In the genomic region with DNA sequence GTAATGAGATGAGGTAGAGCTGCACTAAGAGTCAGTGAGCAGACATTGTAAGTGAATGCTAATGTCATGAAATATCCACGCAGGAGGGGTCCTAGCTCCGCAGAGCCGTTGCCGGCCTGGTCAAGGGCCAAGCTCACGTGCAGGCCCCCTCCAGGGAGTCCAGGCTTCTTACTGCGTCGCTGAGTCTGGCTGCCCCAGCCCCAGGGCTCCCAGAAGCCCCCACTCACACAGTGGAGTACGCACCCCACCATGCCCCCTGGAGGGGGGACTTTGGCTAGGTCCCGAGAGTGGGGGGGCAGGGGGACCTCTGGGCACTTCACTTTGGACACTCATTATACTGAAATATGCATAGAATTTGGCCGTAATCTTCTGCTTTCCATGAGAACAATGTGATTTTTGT, we compare ENCODE assay signal across 22 cellular contexts. TPM values are rescaled to one million over a fixed set of nuclear protein-coding genes. Genes with fewer than 3 reads are reported as not detected.
DNase-seq lines count a peak whose midpoint lies in the region; ATAC-seq, FAIRE-seq and TF ChIP-seq lines count a peak whose summit lies in the region.
"Had no signal": no experiment of that assay in that cellular context is flagged by ENCODE, and none has a peak within 500 bp of the region (broad histone marks: within the 10 kb centered on the region; RNA-seq: fewer than 3 reads in every experiment).

No MANE protein-coding gene starts in this region.

- intact Hi-C loops in pancreas (cut with DNase I) = loop anchor here in 1 of 3 donors (10.0 kb wide), 1 partner anchor 266 kb away; no protein-coding TSS in a partner anchor

- H3K4me1 ChIP-seq in pancreas = no peaks in the 10 kb centered on the region

- WGBS in pancreas, 2 donors = 75 to 83% methylated on average over 10 of the region's 10 CpGs

- no peak overlapping the region for H3K27ac ChIP-seq in pancreas
- H3K27ac ChIP-seq: 22Rv1, PC-9 had no signal

- H3K36me3 ChIP-seq in H7 (replicated peaks; ENCODE audit: control insufficient read depth, insufficient read depth, low read length) (no peaks in the 10 kb centered on the region), pancreas (peaks cover 0 to 10% (median 0%) of the 10 kb centered on the region in 3 donors)

- FAIRE-seq in pancreas (lab: Jason Lieb, UNC) = no peak
- FAIRE-seq: bronchial epithelial cell, islet of Langerhans had no signal

- H3K4me3 ChIP-seq in H7 (ENCODE audit: insufficient read depth, low read depth, low read length) = no peak overlapping the region
- no peak overlapping the region for H3K4me3 ChIP-seq in pancreas
- H3K4me3 ChIP-seq: adrenal gland, PC-9 had no signal

- peak; percentile 20 for DNase-seq in activated CD4-positive, CD25-positive, alpha-beta regulatory T cell treated with anti-CD3 and anti-CD28 coated beads, Interleukin-2, amount 50 U/mL, for 72 hours
- DNase-seq in activated CD4-positive, CD25-positive, alpha-beta regulatory T cell (lab: John Stamatoyannopoulos, UW) = no peak
- peak; percentile 66 for DNase-seq in H7
- peak; percentile 6 for DNase-seq in iPS-NIHi11 (ENCODE audit: low spot score)
- peak in 4 of 6 donors; percentile 3 to 47 (median 27) for DNase-seq in pancreas
- DNase-seq in NK-92 (lab: John Stamatoyannopoulos, UW; ENCODE audit: unreplicated experiment) = no peak
- DNase-seq in NCI-H128 (lab: John Stamatoyannopoulos, UW; ENCODE audit: unreplicated experiment) = no peak
- DNase-seq in NCI-H446 (lab: John Stamatoyannopoulos, UW) = no peak
- DNase-seq: activated CD8-positive, alpha-beta T cell treated with anti-CD3 and anti-CD28 coated beads, Interleukin-2, amount 10 ng/mL, durations not matched to agents 7 days and 5 days; AML-193; Calu3; Kasumi-1; mesendoderm; natural killer cell; NCI-H1930; NCI-H226; PC-9 had no signal

- ATAC-seq in pancreas = no peak
- ATAC-seq: activated CD8-positive, alpha-beta T cell treated with anti-CD3 and anti-CD28 coated beads, Interleukin-2, amount 10 ng/mL, durations not matched to agents 7 days and 5 days; HCT116; natural killer cell had no signal

- no peaks in the 10 kb centered on the region for H3K27me3 ChIP-seq in H7 (ENCODE audit: control insufficient read depth, insufficient read depth, low read length)
- H3K27me3 ChIP-seq in pancreas = no peaks in the 10 kb centered on the region
- H3K27me3 ChIP-seq: adrenal gland had no signal

- no peak for TF ChIP-seq CTCF in pancreas (IDR thresholded peaks at IDR 0.05)

- no peaks in the 10 kb centered on the region for H3K9me3 ChIP-seq in pancreas

RNA-seq across cellular contexts. Expression of a gene that starts 59.2 kb away (rescaled TPM):
- total RNA-seq in H7 (2014; rRNA removed; shearing (Covaris generic)) = 24.9 and 29.5 TPM in 2 replicates
- 10 to 100 TPM; 14.0 to 23.6 (median 15.8) TPM for total RNA-seq in pancreas
- polyA plus RNA-seq in pancreas = 10 to 100 TPM; 19.7 to 26.3 TPM

Comparison
In these comparisons a context has a peak if more than half of its experiments do, and no peak if none do; other contexts are left out.
1. DNase-seq: peak in activated CD4-positive, CD25-positive, alpha-beta regulatory T cell treated with anti-CD3 and anti-CD28 coated beads, Interleukin-2, amount 50 U/mL, for 72 hours (single experiment), H7 (single experiment), iPS-NIHi11 (single experiment) and pancreas (4 of 6); none in activated CD4-positive, CD25-positive, alpha-beta regulatory T cell (0 of 4), NK-92 (single experiment), NCI-H128 (single experiment) and NCI-H446 (0 of 2).